Comparison of ENCODE assay signal across 1 cellular context in genomic region chr22:38870791-38871359, GRCh38.
TF ChIP-seq lines count a peak whose summit lies in the region.

No MANE protein-coding gene starts in this region.

TF ChIP-seq in HepG2, 621 proteins besides CTCF, POLR2A, EP300 and RAD21:
- TF ChIP-seq ZNF574 (CRISPR knock-in tag; IDR thresholded peaks at IDR 0.05) (0 out of 2 replicates have a peak, but pooled peaks have one; percentile 2), PHF21A (CRISPR knock-in tag; IDR thresholded peaks at IDR 0.05) (no peak)
TF ChIP-seq in HepG2: peak in this region for 1.
